In the genomic region with DNA sequence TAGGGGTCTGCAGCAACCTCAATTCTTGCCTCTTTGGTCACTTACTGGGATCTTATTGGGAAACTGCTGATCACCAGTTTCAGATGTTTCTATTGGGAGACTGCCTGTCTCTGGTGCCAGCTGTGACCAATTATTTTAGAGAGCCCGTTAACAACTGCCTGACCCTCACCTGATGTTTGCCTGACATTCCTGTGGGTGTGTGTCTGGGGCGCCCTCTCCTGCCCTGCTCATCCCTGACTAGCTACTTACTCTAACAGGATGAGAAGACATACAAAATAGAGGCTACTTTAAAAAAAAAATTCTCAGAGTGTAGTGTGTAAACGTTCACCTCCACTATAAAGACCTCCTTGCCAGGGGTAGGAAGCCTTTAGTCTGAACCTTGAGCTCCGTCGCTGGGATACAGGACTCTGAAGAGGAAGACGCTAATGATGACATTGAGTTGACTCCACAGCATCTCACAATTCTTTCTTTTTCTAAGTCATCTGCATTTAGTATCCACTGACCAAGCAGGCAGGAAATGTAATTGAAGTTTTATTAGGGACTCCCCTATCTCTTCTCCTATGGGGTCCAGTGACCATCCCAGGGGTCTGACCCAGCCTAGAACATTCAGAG, we compare ENCODE assay signal across 11 cellular contexts. TPM values are rescaled to one million over a fixed set of nuclear protein-coding genes. Genes with fewer than 3 reads are reported as not detected.
DNase-seq lines count a peak whose midpoint lies in the region; ATAC-seq and TF ChIP-seq lines count a peak whose summit lies in the region.
"Had no signal": no experiment of that assay in that cellular context is flagged by ENCODE, and none has a peak within 500 bp of the region (broad histone marks: within the 10 kb centered on the region; RNA-seq: fewer than 3 reads in every experiment).

No MANE protein-coding gene starts in this region.

- DNase-seq in breast epithelium (ENCODE audit: low spot score in 2 of 2) (no peak), MCF 10A (ENCODE audit: unreplicated experiment) (no peak), mesothelial cell of epicardium (ENCODE audit: low spot score in 2 of 2, unreplicated experiment in 2 of 2) (no peak), middle frontal gyrus (ENCODE audit: extremely low spot score, low spot score) (no peak), activated gamma-delta T cell treated with Interleukin-2 at 50 U/mL for 16 hours (no peak)
- DNase-seq: hypothalamus; stimulated activated CD4-positive, alpha-beta T cell treated with anti-CD3 and anti-CD28 coated beads, Interleukin-4, amount 100 ng/mL, for 4 hours; uterus had no signal

- POLR2A ChIA-PET in MCF 10A (lab: Yijun Ruan, JAX): interaction anchor here (0.8 to 6.0 kb wide), 5 partner anchors 10 to 85 kb away, joined by 4 to 80 read pairs (median 27); partner anchors contain the start of gene VARS2

- H3K9me3 Mint-ChIP-seq in MCF 10A (ENCODE audit: unreplicated experiment) (no peaks in the 10 kb centered on the region), mesothelial cell of epicardium (no peaks in the 10 kb centered on the region)
- no peaks in the 10 kb centered on the region for H3K9me3 Mint-ChIP-seq in activated T-helper 17 cell treated with anti-CD3 and anti-CD28 coated beads, Interleukin-2, amount 50 U/mL, for 72 hours

- no peak overlapping the region for H3K27ac Mint-ChIP-seq in MCF 10A (ENCODE audit: low read depth, unreplicated experiment)
- peak overlapping the region; percentile 99 for H3K27ac Mint-ChIP-seq in activated T-helper 17 cell treated with anti-CD3 and anti-CD28 coated beads, Interleukin-2, amount 50 U/mL, for 72 hours
- H3K27ac Mint-ChIP-seq in mesothelial cell of epicardium: peak overlapping the region; percentile 14

- H3K36me3 Mint-ChIP-seq in MCF 10A (ENCODE audit: insufficient read depth, unreplicated experiment): no peaks in the 10 kb centered on the region
- peaks cover 56% of the 10 kb centered on the region for H3K36me3 Mint-ChIP-seq in activated T-helper 17 cell treated with anti-CD3 and anti-CD28 coated beads, Interleukin-2, amount 50 U/mL, for 72 hours (ENCODE audit: low read depth)
- no peaks in the 10 kb centered on the region for H3K36me3 Mint-ChIP-seq in mesothelial cell of epicardium

- no peaks in the 10 kb centered on the region for H3K27me3 Mint-ChIP-seq in MCF 10A (ENCODE audit: insufficient read depth, unreplicated experiment)
- H3K27me3 Mint-ChIP-seq in activated T-helper 17 cell treated with anti-CD3 and anti-CD28 coated beads, Interleukin-2, amount 50 U/mL, for 72 hours: no peaks in the 10 kb centered on the region
- no peaks in the 10 kb centered on the region for H3K27me3 Mint-ChIP-seq in mesothelial cell of epicardium (ENCODE audit: low read depth)

- no peak overlapping the region for H3K4me3 ChIP-seq in breast epithelium
- H3K4me3 ChIP-seq: uterus had no signal

- no peak for TF ChIP-seq POLR2A in breast epithelium (IDR thresholded peaks at IDR 0.05)

- no peaks in the 10 kb centered on the region for H3K36me3 ChIP-seq in breast epithelium
- H3K36me3 ChIP-seq: uterus had no signal

- peak; percentile 52 for ATAC-seq in activated T-helper 17 cell treated with anti-CD3 and anti-CD28 coated beads, Interleukin-2, amount 50 U/mL, for 72 hours (replicated peaks)
- ATAC-seq in HG03342 (IDR thresholded peaks at IDR 0.05; ENCODE audit: unreplicated experiment): no peak
- no peak for ATAC-seq in HG02885 (IDR thresholded peaks at IDR 0.05; ENCODE audit: poor library complexity, unreplicated experiment)

- peak overlapping the region; percentile 79 to 86 for H3K27ac ChIP-seq in breast epithelium

- H3K27me3 ChIP-seq in breast epithelium: no peaks in the 10 kb centered on the region
- H3K27me3 ChIP-seq: uterus had no signal

- H3K4me1 Mint-ChIP-seq in MCF 10A (ENCODE audit: insufficient read depth, unreplicated experiment): peaks cover 22% of the 10 kb centered on the region
- H3K4me1 Mint-ChIP-seq in activated T-helper 17 cell treated with anti-CD3 and anti-CD28 coated beads, Interleukin-2, amount 50 U/mL, for 72 hours: peaks cover 25% of the 10 kb centered on the region
- H3K4me1 Mint-ChIP-seq in mesothelial cell of epicardium: peaks cover 26% of the 10 kb centered on the region

- peaks cover 4 to 7% of the 10 kb centered on the region in 2 donors for H3K4me1 ChIP-seq in breast epithelium
- H3K4me1 ChIP-seq: uterus had no signal

- intact Hi-C loops in breast epithelium (cut with DNase I; ENCODE audit: low total_unique reads) (no loop called here), MCF 10A (cut with micrococcal nuclease) (loop anchor here (2.0 kb wide), 1 partner anchor 85 kb away; the partner anchor contains the start of gene IER3)

- CTCF ChIA-PET in MCF 10A (lab: Yijun Ruan, JAX): interaction anchor here (0.6 to 5.1 kb wide), 13 partner anchors 9 to 297 kb away, joined by 3 to 92 read pairs (median 6); partner anchors contain the start of genes DDR1, IER3 and VARS2

- BruUV-seq in MCF 10A (replicated peaks; lab: Mats Ljungman, UMichigan): no TSS peak

- TF ChIP-seq CTCF in breast epithelium (IDR thresholded peaks at IDR 0.05) (no peak), MCF 10A (IDR thresholded peaks at IDR 0.05; ENCODE audit: unreplicated experiment) (no peak), mesothelial cell of epicardium (IDR thresholded peaks at IDR 0.05; ENCODE audit: unreplicated experiment) (no peak)

- H3K4me3 Mint-ChIP-seq in MCF 10A (ENCODE audit: unreplicated experiment): no peak overlapping the region
- H3K4me3 Mint-ChIP-seq in activated T-helper 17 cell treated with anti-CD3 and anti-CD28 coated beads, Interleukin-2, amount 50 U/mL, for 72 hours: peak overlapping the region; percentile 94
- H3K4me3 Mint-ChIP-seq in mesothelial cell of epicardium: no peak overlapping the region

- no peaks in the 10 kb centered on the region for H3K9me3 ChIP-seq in breast epithelium
- H3K9me3 ChIP-seq: uterus had no signal

RNA-seq across cellular contexts. Expression of gene DDR1, which starts 54.6 kb away (rescaled TPM):
- total RNA-seq in breast epithelium (100 to 1,000 TPM in 1 of 3 donors, 10 to 100 TPM in 2; 18.1 to 149 (median 72.1) TPM), MCF 10A (2022) (59.7 and 66.0 TPM in 2 replicates), mesothelial cell of epicardium (344 to 351 TPM (median 349 TPM) in 3 replicates)
- 10 to 100 TPM in 1 of 2 donors, 1 to 10 TPM in 1; 3.0 to 19.5 TPM for total RNA-seq in activated T-helper 17 cell treated with anti-CD3 and anti-CD28 coated beads, Interleukin-2, amount 50 U/mL, for 72 hours
